20 cellular contexts compared by ENCODE assay signal in the genomic region with DNA sequence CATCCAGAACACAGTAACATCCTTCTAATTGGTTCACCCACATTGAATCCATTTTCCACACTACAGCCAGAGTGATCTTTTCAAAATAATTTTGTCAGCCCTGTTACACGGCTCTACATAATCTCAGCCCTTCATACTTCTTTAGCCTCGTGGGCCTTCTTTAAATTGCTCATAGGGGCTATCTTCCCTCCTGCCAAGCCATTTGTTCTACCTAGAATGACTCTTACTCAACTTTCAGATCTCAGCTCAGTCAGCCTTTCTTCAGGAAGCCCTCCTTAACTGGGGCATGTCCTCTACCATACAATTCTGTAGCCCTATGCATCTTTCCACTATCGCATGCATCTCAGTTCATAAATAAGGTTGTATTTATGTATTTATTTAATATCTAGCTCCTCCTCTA. TPM values are rescaled to one million over a fixed set of nuclear protein-coding genes. Genes with fewer than 3 reads are reported as not detected.
DNase-seq lines count a peak whose midpoint lies in the region; ATAC-seq and TF ChIP-seq lines count a peak whose summit lies in the region.
"Had no signal": no experiment of that assay in that cellular context is flagged by ENCODE, and none has a peak within 500 bp of the region (broad histone marks: within the 10 kb centered on the region; RNA-seq: fewer than 3 reads in every experiment).

No MANE protein-coding gene starts in this region.

- no peaks in the 10 kb centered on the region for H3K27me3 Mint-ChIP-seq in activated T-cell treated with anti-CD3 and anti-CD28 coated beads, Interleukin-2, amount 50 U/mL, for 72 hours (ENCODE audit: low read depth)
- no peaks in the 10 kb centered on the region for H3K27me3 Mint-ChIP-seq in activated T-cell treated with anti-CD3 and anti-CD28 coated beads, Interleukin-2, amount 50 U/mL, for 4 hours (ENCODE audit: low read depth)
- H3K27me3 Mint-ChIP-seq in WTC11 (ENCODE audit: low read depth), result no peaks in the 10 kb centered on the region
- no peaks in the 10 kb centered on the region for H3K27me3 Mint-ChIP-seq in endothelial cell (ENCODE audit: unreplicated experiment)
- H3K27me3 Mint-ChIP-seq: CD4-positive, alpha-beta memory T cell had no signal

- CTCF ChIA-PET in WTC11 (lab: Charles Lee), result no interaction called here

- TF ChIP-seq CTCF in WTC11 (IDR thresholded peaks at IDR 0.05) (no peak), endothelial cell (IDR thresholded peaks at IDR 0.05; ENCODE audit: unreplicated experiment) (no peak), psoas muscle (IDR thresholded peaks at IDR 0.05) (no peak)

- H3K4me3 ChIP-seq in psoas muscle, result no peak overlapping the region
- H3K4me3 ChIP-seq: A549, GM23338 had no signal

- intact Hi-C loops in psoas muscle (cut with DNase I), result no loop called here

- peak; percentile 18 to 57 for ATAC-seq in activated T-cell treated with anti-CD3 and anti-CD28 coated beads, Interleukin-2, amount 50 U/mL, for 72 hours (replicated peaks in 1 of 2)
- no peak for ATAC-seq in activated T-cell treated with anti-CD3 and anti-CD28 coated beads, Interleukin-2, amount 50 U/mL, for 4 hours
- ATAC-seq in WTC11, result no peak
- ATAC-seq in psoas muscle, result no peak
- no peak for ATAC-seq in GM21529 (IDR thresholded peaks at IDR 0.05; ENCODE audit: unreplicated experiment)
- ATAC-seq: A549, GM23338, HCT116 had no signal

- no peaks in the 10 kb centered on the region for H3K27me3 ChIP-seq in psoas muscle (ENCODE audit: insufficient read depth in 3 of 3, low read length in 2 of 3)

- POLR2A ChIA-PET in WTC11 (lab: Charles Lee), result no interaction called here

- 66 to 86% (median 72%) methylated on average over 3 of the region's 3 CpGs for WGBS in psoas muscle, 3 donors

- peaks cover 6 to 12% of the 10 kb centered on the region in 2 donors for H3K36me3 Mint-ChIP-seq in activated T-cell treated with anti-CD3 and anti-CD28 coated beads, Interleukin-2, amount 50 U/mL, for 72 hours (ENCODE audit: insufficient read depth in 2 of 2)
- peaks cover 52% of the 10 kb centered on the region for H3K36me3 Mint-ChIP-seq in activated T-cell treated with anti-CD3 and anti-CD28 coated beads, Interleukin-2, amount 50 U/mL, for 4 hours (ENCODE audit: insufficient read depth)
- H3K36me3 Mint-ChIP-seq in WTC11 (no peaks in the 10 kb centered on the region), endothelial cell (ENCODE audit: low read depth, unreplicated experiment) (no peaks in the 10 kb centered on the region)

- H3K4me3 Mint-ChIP-seq in activated T-cell treated with anti-CD3 and anti-CD28 coated beads, Interleukin-2, amount 50 U/mL, for 72 hours, result no peak overlapping the region
- no peak overlapping the region for H3K4me3 Mint-ChIP-seq in activated T-cell treated with anti-CD3 and anti-CD28 coated beads, Interleukin-2, amount 50 U/mL, for 4 hours
- H3K4me3 Mint-ChIP-seq in WTC11, result no peak overlapping the region
- H3K4me3 Mint-ChIP-seq in endothelial cell (ENCODE audit: unreplicated experiment), result no peak overlapping the region
- H3K4me3 Mint-ChIP-seq: CD4-positive, alpha-beta memory T cell; GM23338; HFFc6 had no signal

- H3K36me3 ChIP-seq in psoas muscle (ENCODE audit: insufficient read depth in 1 of 2, low read depth in 1 of 2), result no peaks in the 10 kb centered on the region

- no peaks in the 10 kb centered on the region for H3K9me3 ChIP-seq in psoas muscle
- H3K9me3 ChIP-seq: A549 had no signal

- no peak overlapping the region for H3K27ac ChIP-seq in psoas muscle
- H3K27ac ChIP-seq: 22Rv1, A549, HL-60 had no signal

- H3K4me1 ChIP-seq in psoas muscle, result no peaks in the 10 kb centered on the region
- H3K4me1 ChIP-seq: A549 had no signal

- no peak for DNase-seq in activated T-cell treated with anti-CD3 and anti-CD28 coated beads, Interleukin-2, amount 50 U/mL, for 72 hours
- DNase-seq in activated T-cell treated with anti-CD3 and anti-CD28 coated beads, Interleukin-2, amount 50 U/mL, for 4 hours, result no peak
- DNase-seq in WTC11 (ENCODE audit: low spot score), result no peak
- DNase-seq in endothelial cell (ENCODE audit: low spot score), result no peak
- DNase-seq in psoas muscle, result no peak
- no peak for DNase-seq in central memory CD4-positive, alpha-beta T cell
- DNase-seq: AML-193; CD4-positive, alpha-beta memory T cell; DMS153; GF-D8; H7; HFFc6 had no signal

- no peaks in the 10 kb centered on the region for H3K9me3 Mint-ChIP-seq in activated T-cell treated with anti-CD3 and anti-CD28 coated beads, Interleukin-2, amount 50 U/mL, for 72 hours
- no peaks in the 10 kb centered on the region for H3K9me3 Mint-ChIP-seq in activated T-cell treated with anti-CD3 and anti-CD28 coated beads, Interleukin-2, amount 50 U/mL, for 4 hours
- H3K9me3 Mint-ChIP-seq in WTC11 (no peaks in the 10 kb centered on the region), endothelial cell (ENCODE audit: unreplicated experiment) (no peaks in the 10 kb centered on the region)
- H3K9me3 Mint-ChIP-seq: GM23338, HFFc6 had no signal

- H3K27ac Mint-ChIP-seq in activated T-cell treated with anti-CD3 and anti-CD28 coated beads, Interleukin-2, amount 50 U/mL, for 72 hours, result no peak overlapping the region
- H3K27ac Mint-ChIP-seq in WTC11 (0 out of 2 replicates have a peak overlapping the region, but pooled peaks have one; percentile 0), endothelial cell (ENCODE audit: unreplicated experiment) (peak overlapping the region; percentile 45)
- H3K27ac Mint-ChIP-seq: CD4-positive, alpha-beta memory T cell; HFFc6 had no signal

- H3K4me1 Mint-ChIP-seq in activated T-cell treated with anti-CD3 and anti-CD28 coated beads, Interleukin-2, amount 50 U/mL, for 72 hours (ENCODE audit: low read depth), result peaks cover 19% of the 10 kb centered on the region
- peaks cover 4% of the 10 kb centered on the region for H3K4me1 Mint-ChIP-seq in activated T-cell treated with anti-CD3 and anti-CD28 coated beads, Interleukin-2, amount 50 U/mL, for 4 hours (ENCODE audit: low read depth)
- peaks cover 12% of the 10 kb centered on the region; the same call in 1 of the 2 replicates for H3K4me1 Mint-ChIP-seq in WTC11
- no peaks in the 10 kb centered on the region for H3K4me1 Mint-ChIP-seq in endothelial cell (ENCODE audit: unreplicated experiment)
- H3K4me1 Mint-ChIP-seq: GM23338 had no signal

TF ChIP-seq in WTC11, 78 proteins besides CTCF, POLR2A, EP300 and RAD21 (continues in another document):
- TF ChIP-seq, protein P1, sequence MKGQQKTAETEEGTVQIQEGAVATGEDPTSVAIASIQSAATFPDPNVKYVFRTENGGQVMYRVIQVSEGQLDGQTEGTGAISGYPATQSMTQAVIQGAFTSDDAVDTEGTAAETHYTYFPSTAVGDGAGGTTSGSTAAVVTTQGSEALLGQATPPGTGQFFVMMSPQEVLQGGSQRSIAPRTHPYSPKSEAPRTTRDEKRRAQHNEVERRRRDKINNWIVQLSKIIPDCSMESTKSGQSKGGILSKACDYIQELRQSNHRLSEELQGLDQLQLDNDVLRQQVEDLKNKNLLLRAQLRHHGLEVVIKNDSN (CRISPR knock-in tag; IDR thresholded peaks at IDR 0.05), result no peak
- TF ChIP-seq ELF4 (CRISPR knock-in tag; IDR thresholded peaks at IDR 0.05; ENCODE audit: low read depth), result no peak
- TF ChIP-seq KAT7 (CRISPR knock-in tag; IDR thresholded peaks at IDR 0.05; ENCODE audit: borderline replicate concordance), result no peak
- TF ChIP-seq NFYB (CRISPR knock-in tag; conservative IDR thresholded peaks at IDR 0.05; ENCODE audit: low read depth), result no peak
- TF ChIP-seq GRHL2 (CRISPR knock-in tag; IDR thresholded peaks at IDR 0.05; ENCODE audit: insufficient replicate concordance, severe bottlenecking), result no peak
- TF ChIP-seq ZNF138 (CRISPR knock-in tag; conservative IDR thresholded peaks at IDR 0.05), result no peak
- TF ChIP-seq NFE2L1 (CRISPR knock-in tag; IDR thresholded peaks at IDR 0.05), result no peak
- TF ChIP-seq, protein P2, sequence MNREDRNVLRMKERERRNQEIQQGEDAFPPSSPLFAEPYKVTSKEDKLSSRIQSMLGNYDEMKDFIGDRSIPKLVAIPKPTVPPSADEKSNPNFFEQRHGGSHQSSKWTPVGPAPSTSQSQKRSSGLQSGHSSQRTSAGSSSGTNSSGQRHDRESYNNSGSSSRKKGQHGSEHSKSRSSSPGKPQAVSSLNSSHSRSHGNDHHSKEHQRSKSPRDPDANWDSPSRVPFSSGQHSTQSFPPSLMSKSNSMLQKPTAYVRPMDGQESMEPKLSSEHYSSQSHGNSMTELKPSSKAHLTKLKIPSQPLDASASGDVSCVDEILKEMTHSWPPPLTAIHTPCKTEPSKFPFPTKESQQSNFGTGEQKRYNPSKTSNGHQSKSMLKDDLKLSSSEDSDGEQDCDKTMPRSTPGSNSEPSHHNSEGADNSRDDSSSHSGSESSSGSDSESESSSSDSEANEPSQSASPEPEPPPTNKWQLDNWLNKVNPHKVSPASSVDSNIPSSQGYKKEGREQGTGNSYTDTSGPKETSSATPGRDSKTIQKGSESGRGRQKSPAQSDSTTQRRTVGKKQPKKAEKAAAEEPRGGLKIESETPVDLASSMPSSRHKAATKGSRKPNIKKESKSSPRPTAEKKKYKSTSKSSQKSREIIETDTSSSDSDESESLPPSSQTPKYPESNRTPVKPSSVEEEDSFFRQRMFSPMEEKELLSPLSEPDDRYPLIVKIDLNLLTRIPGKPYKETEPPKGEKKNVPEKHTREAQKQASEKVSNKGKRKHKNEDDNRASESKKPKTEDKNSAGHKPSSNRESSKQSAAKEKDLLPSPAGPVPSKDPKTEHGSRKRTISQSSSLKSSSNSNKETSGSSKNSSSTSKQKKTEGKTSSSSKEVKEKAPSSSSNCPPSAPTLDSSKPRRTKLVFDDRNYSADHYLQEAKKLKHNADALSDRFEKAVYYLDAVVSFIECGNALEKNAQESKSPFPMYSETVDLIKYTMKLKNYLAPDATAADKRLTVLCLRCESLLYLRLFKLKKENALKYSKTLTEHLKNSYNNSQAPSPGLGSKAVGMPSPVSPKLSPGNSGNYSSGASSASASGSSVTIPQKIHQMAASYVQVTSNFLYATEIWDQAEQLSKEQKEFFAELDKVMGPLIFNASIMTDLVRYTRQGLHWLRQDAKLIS (CRISPR knock-in tag; IDR thresholded peaks at IDR 0.05; ENCODE audit: borderline replicate concordance), result no peak

RNA-seq across cellular contexts. Expression of a gene that starts 39.7 kb away (rescaled TPM):
- total RNA-seq in activated T-cell treated with anti-CD3 and anti-CD28 coated beads, Interleukin-2, amount 50 U/mL, for 72 hours, result 10 to 100 TPM; 14.2 to 16.9 TPM
- 10 to 100 TPM; 17.1 to 22.7 (median 21.2) TPM for total RNA-seq in activated T-cell treated with anti-CD3 and anti-CD28 coated beads, Interleukin-2, amount 50 U/mL, for 4 hours
- total RNA-seq in WTC11 (2021), result 12.0 to 17.3 TPM (median 16.5 TPM) in 3 replicates
- 10.4 TPM for total RNA-seq in endothelial cell (ENCODE audit: unreplicated experiment)
- 1 to 10 TPM; 1.4 to 2.3 (median 1.9) TPM for total RNA-seq in psoas muscle
- 1 to 10 TPM in 1 of 3 donors, under 1 TPM in 2; 0.79 to 2.3 (median 0.94) TPM for polyA plus RNA-seq in psoas muscle

RNA-seq across cellular contexts. Expression of a gene that starts 53.6 kb away (rescaled TPM):
- total RNA-seq in activated T-cell treated with anti-CD3 and anti-CD28 coated beads, Interleukin-2, amount 50 U/mL, for 72 hours, result not detected
- total RNA-seq in activated T-cell treated with anti-CD3 and anti-CD28 coated beads, Interleukin-2, amount 50 U/mL, for 4 hours, result under 1 TPM in 2 of 3 donors, not detected in 1; 0.24 to 0.47 TPM
- 0.16 TPM in 1 of 3 replicates, not detected in the others for total RNA-seq in WTC11 (2021)
- total RNA-seq in endothelial cell (ENCODE audit: unreplicated experiment), result not detected
- under 1 TPM in 2 of 4 donors, not detected in 2; 0.08 to 0.60 TPM for total RNA-seq in psoas muscle
- polyA plus RNA-seq in psoas muscle, result under 1 TPM; 0.01 to 0.20 (median 0.12) TPM
- total RNA-seq: H7, HFFc6, HT1080 had no signal
- polyA plus RNA-seq: A549, BJ had no signal

Comparison
In these comparisons a context has a peak if more than half of its experiments do, and no peak if none do; other contexts are left out.
1. ATAC-seq: peak in activated T-cell treated with anti-CD3 and anti-CD28 coated beads, Interleukin-2, amount 50 U/mL, for 72 hours (2 of 2); none in activated T-cell treated with anti-CD3 and anti-CD28 coated beads, Interleukin-2, amount 50 U/mL, for 4 hours (0 of 2), WTC11 (single experiment), psoas muscle (0 of 4) and GM21529 (single experiment).